1 cellular context compared by ENCODE assay signal in genomic region chr17:44186307-44187130, GRCh38.
A peak's percentile ranks its signal among the peaks of the same experiment; 100 is the strongest.
TF ChIP-seq lines count a peak whose summit lies in the region.

Gene TMUB2, plus strand, starts transcription at chr17:44186972. Its CDS starts 737 bp downstream, at chr17:44187709.

TF ChIP-seq in HepG2, 621 proteins besides CTCF, POLR2A, EP300 and RAD21 (continued from another document and continues in another):
- TF ChIP-seq ATF7 (IDR thresholded peaks at IDR 0.05) (peak; percentile 68), ATF7 (CRISPR knock-in tag; IDR thresholded peaks at IDR 0.05) (0 out of 2 replicates have a peak, but pooled peaks have one; percentile 45), ARID2 (CRISPR knock-in tag; IDR thresholded peaks at IDR 0.05; ENCODE audit: borderline replicate concordance) (no peak), MAFK (conservative IDR thresholded peaks at IDR 0.05 in 1 of 2, IDR thresholded peaks at IDR 0.05 in 1 of 2; ENCODE audit: low read length in 2 of 2) (0 out of 4 replicates have a peak, but pooled peaks of 1 of the 2 experiments have one; percentile 0), FOSL1 (CRISPR knock-in tag; IDR thresholded peaks at IDR 0.05; ENCODE audit: borderline replicate concordance) (peak; percentile 33; the same call in 1 of the 2 replicates), ZNF800 (CRISPR knock-in tag; IDR thresholded peaks at IDR 0.05) (peak; percentile 83), ELF3 (CRISPR knock-in tag; IDR thresholded peaks at IDR 0.05) (peak; percentile 77), SKI (IDR thresholded peaks at IDR 0.05; ENCODE audit: partially characterized antibody) (peak; percentile 42), SRSF4 (IDR thresholded peaks at IDR 0.05; ENCODE audit: low read depth, low read length, poor library complexity, severe bottlenecking) (no peak), POGZ (CRISPR knock-in tag; IDR thresholded peaks at IDR 0.05) (peak; percentile 53), RBM22 (optimal IDR thresholded peaks at IDR 0.05; ENCODE audit: low read length) (no peak), PCBP1 (IDR thresholded peaks at IDR 0.05; ENCODE audit: borderline replicate concordance, low read depth, low read length) (no peak), ZMAT5 (CRISPR knock-in tag; IDR thresholded peaks at IDR 0.05; ENCODE audit: borderline replicate concordance, low read depth) (no peak), ZNF180 (CRISPR knock-in tag; IDR thresholded peaks at IDR 0.05; ENCODE audit: borderline replicate concordance, low read depth) (no peak), ARID4A (CRISPR knock-in tag; IDR thresholded peaks at IDR 0.05; ENCODE audit: borderline replicate concordance) (peak; percentile 83; the same call in 1 of the 2 replicates), SP2 (CRISPR knock-in tag; IDR thresholded peaks at IDR 0.05) (peak; percentile 95), SMARCC2 (IDR thresholded peaks at IDR 0.05) (no peak), POLR2AphosphoS2 (IDR thresholded peaks at IDR 0.05; ENCODE audit: low read depth, low read length) (no peak), KLF16 (CRISPR knock-in tag; IDR thresholded peaks at IDR 0.05) (peak in 1 of 2 experiments; percentile 34; a peak in 2 of 4 replicates), ZFP37 (CRISPR knock-in tag; IDR thresholded peaks at IDR 0.05; ENCODE audit: borderline replicate concordance) (peak; percentile 64; the same call in 1 of the 2 replicates), ZBTB37 (CRISPR knock-in tag; IDR thresholded peaks at IDR 0.05) (no peak), SIX4 (CRISPR knock-in tag; IDR thresholded peaks at IDR 0.05) (no peak), DBP (CRISPR knock-in tag; IDR thresholded peaks at IDR 0.05; ENCODE audit: not compliant biosample characterization) (peak; percentile 77), TERF1 (CRISPR knock-in tag; IDR thresholded peaks at IDR 0.05) (no peak), IRX3 (CRISPR knock-in tag; IDR thresholded peaks at IDR 0.05; ENCODE audit: borderline replicate concordance, low read depth) (no peak), ZNF138 (CRISPR knock-in tag; IDR thresholded peaks at IDR 0.05; ENCODE audit: low read depth) (no peak), E2F5 (CRISPR knock-in tag; conservative IDR thresholded peaks at IDR 0.05) (no peak; the same call in 1 of the 2 replicates), ZBTB20 (CRISPR knock-in tag; IDR thresholded peaks at IDR 0.05; ENCODE audit: borderline replicate concordance, low read depth) (no peak), CREB1 (IDR thresholded peaks at IDR 0.05) (peak; percentile 99), CREB1 (CRISPR knock-in tag; IDR thresholded peaks at IDR 0.05) (peak; percentile 99), ZNF574 (CRISPR knock-in tag; IDR thresholded peaks at IDR 0.05) (peak; percentile 77; the same call in 1 of the 2 replicates), ZNF235 (CRISPR knock-in tag; IDR thresholded peaks at IDR 0.05; ENCODE audit: borderline replicate concordance) (no peak), FOXC1 (CRISPR knock-in tag; IDR thresholded peaks at IDR 0.05; ENCODE audit: borderline replicate concordance) (no peak), TEAD3 (CRISPR knock-in tag; optimal IDR thresholded peaks at IDR 0.05; ENCODE audit: borderline replicate concordance) (peak; percentile 75), TFE3 (CRISPR knock-in tag; IDR thresholded peaks at IDR 0.05) (no peak; the same call in 1 of the 2 replicates), ZNF337 (CRISPR knock-in tag; IDR thresholded peaks at IDR 0.05; ENCODE audit: borderline replicate concordance, low read depth) (no peak), REST (IDR thresholded peaks at IDR 0.05; ENCODE audit: borderline replicate concordance in 1 of 2, low read depth in 1 of 2, low read length in 2 of 2) (peak in 1 of 2 experiments; percentile 35; a peak in 2 of 4 replicates), MAF1 (CRISPR knock-in tag; IDR thresholded peaks at IDR 0.05; ENCODE audit: borderline replicate concordance) (peak; percentile 90), ZNF782 (CRISPR knock-in tag; IDR thresholded peaks at IDR 0.05; ENCODE audit: borderline replicate concordance) (no peak)
